ENCODE assay signal across 8 cellular contexts in genomic region chr1:36151133-36151844, GRCh38. TPM values are rescaled to one million over a fixed set of nuclear protein-coding genes. Genes with fewer than 3 reads are reported as not detected.
DNase-seq lines count a peak whose midpoint lies in the region; ATAC-seq, FAIRE-seq and TF ChIP-seq lines count a peak whose summit lies in the region.

No MANE protein-coding gene starts in this region.

- CTCF ChIA-PET in HepG2 (lab: Yijun Ruan, JAX; ENCODE audit: low intra/inter-chr PET ratio, low total read pairs) = interaction anchor here (2.6 kb wide), 1 partner anchor 36 kb away, joined by 43 read pairs; no protein-coding TSS in a partner anchor

- in situ Hi-C loops in HepG2 (cut with HindIII; ENCODE audit: extremely low pct_ligation_motif_present, low pct_unique_long_range_greater_than_20kb) = loop anchor here (5.0 kb wide), 2 partner anchors 36 to 136 kb away; no protein-coding TSS in a partner anchor

- H3K36me3 ChIP-seq in HepG2 (replicated peaks in 1 of 2; ENCODE audit: control insufficient read depth in 1 of 2, insufficient read depth in 2 of 2, low read length in 2 of 2) = no peaks in the 10 kb centered on the region

- peaks cover 67% of the 10 kb centered on the region for H3K4me1 ChIP-seq in HepG2 (ENCODE audit: insufficient read depth, low read length)

- no peaks in the 10 kb centered on the region for H3K9me3 ChIP-seq in HepG2 (ENCODE audit: low read length)

- no peak overlapping the region for H2AFZ ChIP-seq in HepG2 (ENCODE audit: low read length)

- peak overlapping the region; percentile 35 for H3K9ac ChIP-seq in HepG2 (ENCODE audit: insufficient read depth, low read depth, low read length)

- H3K27ac ChIP-seq in HepG2 (ENCODE audit: extremely low read length, insufficient read depth, low read length) = no peak overlapping the region
- peak overlapping the region; percentile 96 for H3K27ac ChIP-seq in temporal lobe (ENCODE audit: low read depth, low read length)

- intact Hi-C loops in HepG2 (cut with micrococcal nuclease; ENCODE audit: unreplicated experiment) = loop anchor here (10.0 kb wide), 1 partner anchor 74 kb away; the partner anchor contains the start of gene THRAP3

- TF ChIP-seq EP300 in HepG2 (IDR thresholded peaks at IDR 0.05; ENCODE audit: low read depth in 2 of 2, low read length in 2 of 2) (no peak), HepG2 (CRISPR knock-in tag; IDR thresholded peaks at IDR 0.05; ENCODE audit: borderline replicate concordance) (no peak)

- no peak for TF ChIP-seq POLR2A in HepG2 (IDR thresholded peaks at IDR 0.05; ENCODE audit: insufficient read depth in 1 of 2, low read depth in 2 of 2, low read length in 2 of 2)

- no peak for FAIRE-seq in HepG2 (lab: Jason Lieb, UNC)

- TF ChIP-seq CTCF in HepG2 (CRISPR knock-in tag; IDR thresholded peaks at IDR 0.05) = no peak

- peaks cover 8% of the 10 kb centered on the region for H3K36me3 Mint-ChIP-seq in T-helper 2 cell treated with Interferon-gamma antibody and Interleukin-4, amounts not matched to agents 5 μg/mL and 100 μg/mL, for 36 hours (ENCODE audit: low read depth)
- H3K36me3 Mint-ChIP-seq in activated naive CD4-positive, alpha-beta T cell treated with anti-CD3 and anti-CD28 coated beads, Interleukin-2, amount 50 U/mL, for 72 hours = peaks cover 5 to 20% of the 10 kb centered on the region in 2 donors

- ATAC-seq in activated naive CD4-positive, alpha-beta T cell treated with anti-CD3 and anti-CD28 coated beads, Interleukin-2, amount 50 U/mL, for 72 hours = no peak
- ATAC-seq in HepG2 (no peak), GM21367 (IDR thresholded peaks at IDR 0.05; ENCODE audit: unreplicated experiment) (no peak), HG02678 (IDR thresholded peaks at IDR 0.05; ENCODE audit: unreplicated experiment) (no peak)

- H3K27ac Mint-ChIP-seq in T-helper 2 cell treated with Interferon-gamma antibody and Interleukin-4, amounts not matched to agents 5 μg/mL and 100 μg/mL, for 36 hours = peak overlapping the region; percentile 94
- peak overlapping the region; percentile 92 to 95 for H3K27ac Mint-ChIP-seq in activated naive CD4-positive, alpha-beta T cell treated with anti-CD3 and anti-CD28 coated beads, Interleukin-2, amount 50 U/mL, for 72 hours

- POLR2A ChIA-PET in HepG2 (lab: Yijun Ruan, JAX) = interaction anchor here (1.2 to 3.5 kb wide), 9 partner anchors 33 to 250 kb away, joined by 4 to 34 read pairs (median 4); partner anchors contain the start of gene THRAP3

- no peak for DNase-seq in T-helper 2 cell treated with Interferon-gamma antibody and Interleukin-4, amounts not matched to agents 5 μg/mL and 100 μg/mL, for 36 hours (ENCODE audit: low spot score)
- DNase-seq in T-helper 2 cell = no peak
- no peak for DNase-seq in activated naive CD4-positive, alpha-beta T cell treated with anti-CD3 and anti-CD28 coated beads, Interleukin-2, amount 50 U/mL, for 72 hours (ENCODE audit: low spot score in 2 of 2)
- DNase-seq in HepG2 (ENCODE audit: low spot score) = no peak
- DNase-seq in cerebellum (ENCODE audit: low spot score) = no peak

- H3K27me3 ChIP-seq in HepG2 (ENCODE audit: control insufficient read depth in 1 of 2, insufficient read depth in 2 of 2, low read length in 2 of 2) = no peaks in the 10 kb centered on the region

- H3K9me3 Mint-ChIP-seq in T-helper 2 cell treated with Interferon-gamma antibody and Interleukin-4, amounts not matched to agents 5 μg/mL and 100 μg/mL, for 36 hours = no peaks in the 10 kb centered on the region
- no peaks in the 10 kb centered on the region for H3K9me3 Mint-ChIP-seq in activated naive CD4-positive, alpha-beta T cell treated with anti-CD3 and anti-CD28 coated beads, Interleukin-2, amount 50 U/mL, for 72 hours

- WGBS in HepG2 (ENCODE audit: low lambda C conversion rate) = 0% methylated on average over 1 of the region's 1 CpG

- peak overlapping the region; percentile 94 for H3K4me2 ChIP-seq in HepG2 (ENCODE audit: low read depth, low read length)

- no peak for TF ChIP-seq RAD21 in HepG2 (CRISPR knock-in tag; IDR thresholded peaks at IDR 0.05)

- no peaks in the 10 kb centered on the region for H3K27me3 Mint-ChIP-seq in T-helper 2 cell treated with Interferon-gamma antibody and Interleukin-4, amounts not matched to agents 5 μg/mL and 100 μg/mL, for 36 hours (ENCODE audit: low read depth)

- H4K20me1 ChIP-seq in HepG2 (ENCODE audit: insufficient read depth, low read length) = no peaks in the 10 kb centered on the region

- H3K4me1 Mint-ChIP-seq in T-helper 2 cell treated with Interferon-gamma antibody and Interleukin-4, amounts not matched to agents 5 μg/mL and 100 μg/mL, for 36 hours (ENCODE audit: low read depth) = peaks cover 45% of the 10 kb centered on the region

- H3K79me2 ChIP-seq in HepG2 (ENCODE audit: insufficient read depth, low read length) = peaks cover 8% of the 10 kb centered on the region

- BruUV-seq in HepG2 (replicated peaks; lab: Mats Ljungman, UMichigan) = no TSS peak

- H3K4me3 Mint-ChIP-seq in T-helper 2 cell treated with Interferon-gamma antibody and Interleukin-4, amounts not matched to agents 5 μg/mL and 100 μg/mL, for 36 hours = peak overlapping the region; percentile 95

- H3K4me3 ChIP-seq in HepG2 (replicated peaks in 1 of 3; ENCODE audit: insufficient read depth in 1 of 3, low read depth in 2 of 3, low read length in 3 of 3) = peak overlapping the region in 1 of 3 experiments; percentile 74; a peak in 2 of 6 replicates

RNA-seq across cellular contexts. Expression of gene TRAPPC3, which starts 2.0 kb away (rescaled TPM):
- total RNA-seq in activated naive CD4-positive, alpha-beta T cell treated with anti-CD3 and anti-CD28 coated beads, Interleukin-2, amount 50 U/mL, for 72 hours = 10 to 100 TPM; 43.7 to 55.3 TPM
- total RNA-seq in HepG2 (2016; rRNA removed; fragmentation: Illumina TruSeq; extraction: Trizol) = 62.4 and 66.7 TPM in 2 replicates
- total RNA-seq in HepG2 (2016; cell fraction: cytosol; rRNA removed; fragmentation: Illumina TruSeq; extraction: Trizol; ENCODE audit: low read depth) = 33.8 and 35.1 TPM in 2 replicates
- 67.4 and 70.9 TPM in 2 replicates for total RNA-seq in HepG2 (2016; cell fraction: insoluble cytoplasmic fraction; rRNA removed; fragmentation: Illumina TruSeq; extraction: Trizol)
- 51.3 and 59.4 TPM in 2 replicates for total RNA-seq in HepG2 (2016; cell fraction: membrane; rRNA removed; fragmentation: Illumina TruSeq; extraction: Trizol)
- total RNA-seq in HepG2 (2016; cell fraction: nucleus; rRNA removed; fragmentation: Illumina TruSeq; extraction: Trizol) = 32.1 and 40.4 TPM in 2 replicates
- polyA plus RNA-seq in HepG2 (2011; rRNA removed) = 48.0 and 53.7 TPM in 2 replicates
- polyA plus RNA-seq in HepG2 (2011; cell fraction: cytosol; rRNA removed) = 54.6 and 63.8 TPM in 2 replicates
- polyA plus RNA-seq in HepG2 (2011; cell fraction: nucleus; rRNA removed) = 23.5 and 23.9 TPM in 2 replicates
- polyA plus RNA-seq in HepG2 (2012) = 39.6 and 48.9 TPM in 2 replicates
- polyA plus RNA-seq in HepG2 (2016; cell fraction: cytosol; fragmentation: Illumina TruSeq; extraction: Trizol; ENCODE audit: low read depth) = 32.8 and 40.4 TPM in 2 replicates
- polyA plus RNA-seq in HepG2 (2016; cell fraction: insoluble cytoplasmic fraction; fragmentation: Illumina TruSeq; extraction: Trizol; ENCODE audit: low read depth) = 70.8 and 86.6 TPM in 2 replicates
- 45.9 and 53.3 TPM in 2 replicates for polyA plus RNA-seq in HepG2 (2016; cell fraction: membrane; fragmentation: Illumina TruSeq; extraction: Trizol; ENCODE audit: low read depth)
- polyA plus RNA-seq in HepG2 (2016; cell fraction: nucleus; fragmentation: Illumina TruSeq; extraction: Trizol; ENCODE audit: insufficient read depth, low read depth) = 58.4 and 69.5 TPM in 2 replicates
- polyA minus RNA-seq in HepG2 (2011; rRNA and poly(A)+ RNA removed; ENCODE audit: low replicate concordance) = 12.2 and 41.8 TPM in 2 replicates
- 16.1 and 26.3 TPM in 2 replicates for polyA minus RNA-seq in HepG2 (2011; cell fraction: cytosol; rRNA and poly(A)+ RNA removed)
- 10.3 and 14.2 TPM in 2 replicates for polyA minus RNA-seq in HepG2 (2011; cell fraction: nucleus; rRNA and poly(A)+ RNA removed)
- total RNA-seq in temporal lobe = 40.8 TPM
- 33.7 TPM for total RNA-seq in cerebellum

RNA-seq across cellular contexts. Expression of gene MAP7D1, which starts 4.7 kb away (rescaled TPM):
- total RNA-seq in activated naive CD4-positive, alpha-beta T cell treated with anti-CD3 and anti-CD28 coated beads, Interleukin-2, amount 50 U/mL, for 72 hours = 100 to 1,000 TPM; 112 to 169 TPM
- 5.5 and 7.2 TPM in 2 replicates for total RNA-seq in HepG2 (2016; rRNA removed; fragmentation: Illumina TruSeq; extraction: Trizol)
- total RNA-seq in HepG2 (2016; cell fraction: cytosol; rRNA removed; fragmentation: Illumina TruSeq; extraction: Trizol; ENCODE audit: low read depth) = 2.9 and 3.9 TPM in 2 replicates
- 6.3 and 7.8 TPM in 2 replicates for total RNA-seq in HepG2 (2016; cell fraction: insoluble cytoplasmic fraction; rRNA removed; fragmentation: Illumina TruSeq; extraction: Trizol)
- 4.2 TPM in 2 replicates for total RNA-seq in HepG2 (2016; cell fraction: membrane; rRNA removed; fragmentation: Illumina TruSeq; extraction: Trizol)
- 6.1 and 7.9 TPM in 2 replicates for total RNA-seq in HepG2 (2016; cell fraction: nucleus; rRNA removed; fragmentation: Illumina TruSeq; extraction: Trizol)
- 5.6 and 6.8 TPM in 2 replicates for polyA plus RNA-seq in HepG2 (2011; rRNA removed)
- 4.7 and 5.2 TPM in 2 replicates for polyA plus RNA-seq in HepG2 (2011; cell fraction: cytosol; rRNA removed)
- 14.7 and 14.9 TPM in 2 replicates for polyA plus RNA-seq in HepG2 (2011; cell fraction: nucleus; rRNA removed)
- 7.7 and 14.1 TPM in 2 replicates for polyA plus RNA-seq in HepG2 (2012)
- 1.7 and 2.4 TPM in 2 replicates for polyA plus RNA-seq in HepG2 (2016; cell fraction: cytosol; fragmentation: Illumina TruSeq; extraction: Trizol; ENCODE audit: low read depth)
- 14.2 and 15.7 TPM in 2 replicates for polyA plus RNA-seq in HepG2 (2016; cell fraction: insoluble cytoplasmic fraction; fragmentation: Illumina TruSeq; extraction: Trizol; ENCODE audit: low read depth)
- polyA plus RNA-seq in HepG2 (2016; cell fraction: membrane; fragmentation: Illumina TruSeq; extraction: Trizol; ENCODE audit: low read depth) = 4.5 and 4.6 TPM in 2 replicates
- polyA plus RNA-seq in HepG2 (2016; cell fraction: nucleus; fragmentation: Illumina TruSeq; extraction: Trizol; ENCODE audit: insufficient read depth, low read depth) = 19.3 and 21.5 TPM in 2 replicates
- 8.3 and 16.3 TPM in 2 replicates for polyA minus RNA-seq in HepG2 (2011; rRNA and poly(A)+ RNA removed; ENCODE audit: low replicate concordance)
- 6.0 and 8.5 TPM in 2 replicates for polyA minus RNA-seq in HepG2 (2011; cell fraction: cytosol; rRNA and poly(A)+ RNA removed)
- polyA minus RNA-seq in HepG2 (2011; cell fraction: nucleus; rRNA and poly(A)+ RNA removed) = 4.0 and 7.2 TPM in 2 replicates
- 52.9 TPM for total RNA-seq in temporal lobe
- total RNA-seq in cerebellum = 47.5 TPM

RNA-seq across cellular contexts. Expression of gene COL8A2, which starts 26.3 kb away (rescaled TPM):
- under 1 TPM; 0.11 to 0.23 TPM for total RNA-seq in activated naive CD4-positive, alpha-beta T cell treated with anti-CD3 and anti-CD28 coated beads, Interleukin-2, amount 50 U/mL, for 72 hours
- total RNA-seq in HepG2 (2016; rRNA removed; fragmentation: Illumina TruSeq; extraction: Trizol) (0.04 and 0.24 TPM in 2 replicates), temporal lobe (0.98 TPM), cerebellum (1.2 TPM)
- not detected in 2 replicates for total RNA-seq in HepG2 (2016; cell fraction: cytosol; rRNA removed; fragmentation: Illumina TruSeq; extraction: Trizol; ENCODE audit: low read depth)
- 0.04 and 0.09 TPM in 2 replicates for total RNA-seq in HepG2 (2016; cell fraction: insoluble cytoplasmic fraction; rRNA removed; fragmentation: Illumina TruSeq; extraction: Trizol)
- 0.06 TPM in 1 of 2 replicates, not detected in the other for total RNA-seq in HepG2 (2016; cell fraction: membrane; rRNA removed; fragmentation: Illumina TruSeq; extraction: Trizol)
- 0.19 and 0.34 TPM in 2 replicates for total RNA-seq in HepG2 (2016; cell fraction: nucleus; rRNA removed; fragmentation: Illumina TruSeq; extraction: Trizol)
- 0.13 and 0.24 TPM in 2 replicates for polyA plus RNA-seq in HepG2 (2011; rRNA removed)
- 0.21 and 0.22 TPM in 2 replicates for polyA plus RNA-seq in HepG2 (2011; cell fraction: cytosol; rRNA removed)
- 0.52 and 0.53 TPM in 2 replicates for polyA plus RNA-seq in HepG2 (2011; cell fraction: nucleus; rRNA removed)
- 0.13 and 0.17 TPM in 2 replicates for polyA plus RNA-seq in HepG2 (2012)
- polyA plus RNA-seq in HepG2 (2016; cell fraction: cytosol; fragmentation: Illumina TruSeq; extraction: Trizol; ENCODE audit: low read depth) = not detected in 2 replicates
- polyA plus RNA-seq in HepG2 (2016; cell fraction: insoluble cytoplasmic fraction; fragmentation: Illumina TruSeq; extraction: Trizol; ENCODE audit: low read depth) = 0.10 TPM in 1 of 2 replicates, not detected in the other
- 0.03 TPM in 1 of 2 replicates, not detected in the other for polyA plus RNA-seq in HepG2 (2016; cell fraction: membrane; fragmentation: Illumina TruSeq; extraction: Trizol; ENCODE audit: low read depth)
- 0.20 TPM in 1 of 2 replicates, not detected in the other for polyA plus RNA-seq in HepG2 (2016; cell fraction: nucleus; fragmentation: Illumina TruSeq; extraction: Trizol; ENCODE audit: insufficient read depth, low read depth)
- 0.07 and 0.52 TPM in 2 replicates for polyA minus RNA-seq in HepG2 (2011; rRNA and poly(A)+ RNA removed; ENCODE audit: low replicate concordance)
- polyA minus RNA-seq in HepG2 (2011; cell fraction: cytosol; rRNA and poly(A)+ RNA removed) = 0.20 and 0.26 TPM in 2 replicates
- 0.50 and 0.52 TPM in 2 replicates for polyA minus RNA-seq in HepG2 (2011; cell fraction: nucleus; rRNA and poly(A)+ RNA removed)
